ENCODE assay signal across 23 cellular contexts in genomic region chr12:32091696-32092095, GRCh38. TPM values are rescaled to one million over a fixed set of nuclear protein-coding genes. Genes with fewer than 3 reads are reported as not detected.
DNase-seq lines count a peak whose midpoint lies in the region; ATAC-seq and TF ChIP-seq lines count a peak whose summit lies in the region.
"Had no signal": no experiment of that assay in that cellular context is flagged by ENCODE, and none has a peak within 500 bp of the region (broad histone marks: within the 10 kb centered on the region; RNA-seq: fewer than 3 reads in every experiment).

No MANE protein-coding gene starts in this region.

- no peak overlapping the region for H3K27ac ChIP-seq in prostate gland
- H3K27ac ChIP-seq: PC-9, SJSA1 had no signal

- H3K4me1 Mint-ChIP-seq in activated CD8-positive, alpha-beta memory T cell treated with anti-CD3 and anti-CD28 coated beads, Interleukin-2, amount 10 ng/mL, durations not matched to agents 7 days and 5 days = no peaks in the 10 kb centered on the region
- H3K4me1 Mint-ChIP-seq: CD4-positive, CD25-positive, alpha-beta regulatory T cell had no signal

- no peaks in the 10 kb centered on the region for H3K27me3 Mint-ChIP-seq in activated CD8-positive, alpha-beta memory T cell treated with anti-CD3 and anti-CD28 coated beads, Interleukin-2, amount 10 ng/mL, durations not matched to agents 7 days and 5 days
- H3K27me3 Mint-ChIP-seq: CD4-positive, CD25-positive, alpha-beta regulatory T cell had no signal

- intact Hi-C loops in prostate gland (cut with DNase I) = no loop called here

- H3K4me3 ChIP-seq in prostate gland = no peak overlapping the region
- H3K4me3 ChIP-seq: PC-9, SJSA1 had no signal

- ATAC-seq in activated CD8-positive, alpha-beta memory T cell treated with anti-CD3 and anti-CD28 coated beads, Interleukin-2, amount 10 ng/mL, durations not matched to agents 7 days and 5 days = no peak
- no peak for ATAC-seq in HG03469 (IDR thresholded peaks at IDR 0.05; ENCODE audit: unreplicated experiment)
- ATAC-seq: HepG2 had no signal

- no peaks in the 10 kb centered on the region for H3K36me3 Mint-ChIP-seq in activated CD8-positive, alpha-beta memory T cell treated with anti-CD3 and anti-CD28 coated beads, Interleukin-2, amount 10 ng/mL, durations not matched to agents 7 days and 5 days
- H3K36me3 Mint-ChIP-seq: CD4-positive, CD25-positive, alpha-beta regulatory T cell had no signal

- no peak overlapping the region for H3K27ac Mint-ChIP-seq in activated CD8-positive, alpha-beta memory T cell treated with anti-CD3 and anti-CD28 coated beads, Interleukin-2, amount 10 ng/mL, durations not matched to agents 7 days and 5 days
- H3K27ac Mint-ChIP-seq: CD4-positive, CD25-positive, alpha-beta regulatory T cell had no signal

- no peak for TF ChIP-seq CTCF in prostate gland (IDR thresholded peaks at IDR 0.05)

- CTCF ChIA-PET in activated CD8-positive, alpha-beta memory T cell treated with anti-CD3 and anti-CD28 coated beads, Interleukin-2, amount 10 ng/mL, durations not matched to agents 7 days and 5 days (lab: Charles Lee) = no interaction called here

- no peaks in the 10 kb centered on the region for H3K36me3 ChIP-seq in prostate gland
- H3K36me3 ChIP-seq: SJSA1 had no signal

- no peaks in the 10 kb centered on the region for H3K4me1 ChIP-seq in prostate gland (replicated peaks)

- no peaks in the 10 kb centered on the region for H3K9me3 Mint-ChIP-seq in activated CD8-positive, alpha-beta memory T cell treated with anti-CD3 and anti-CD28 coated beads, Interleukin-2, amount 10 ng/mL, durations not matched to agents 7 days and 5 days (ENCODE audit: low read depth)

- peak; percentile 23 for DNase-seq in AG20443 (ENCODE audit: low spot score)
- DNase-seq in EH (ENCODE audit: low read depth) = peak; percentile 46
- peak; percentile 89 for DNase-seq in NCI-H69 (lab: John Stamatoyannopoulos, UW)
- DNase-seq in fibroblast of peridontal ligament (ENCODE audit: extremely low read depth) = peak; percentile 2
- DNase-seq in activated CD8-positive, alpha-beta memory T cell treated with anti-CD3 and anti-CD28 coated beads, Interleukin-2, amount 10 ng/mL, durations not matched to agents 7 days and 5 days = no peak
- no peak for DNase-seq in prostate gland (ENCODE audit: low spot score)
- DNase-seq: CD4-positive, CD25-positive, alpha-beta regulatory T cell; DMS153; DND-41; Karpas-422; MV-4-11; NCI-H1105; NCI-H1694 treated with DMSO at 0.1 percent for 48 hours; NCI-H2081; NCI-H2227 treated with DMSO at 0.1 percent for 48 hours; NCI-H526 treated with DMSO at 0.1 percent for 48 hours; NK-92 treated with Interleukin-12 subunit alpha and Interleukin-12 subunit beta, amount 100 ng/mL, for 24 hours; PC-9; Right ventricle myocardium superior; RPMI8226 had no signal

- 38% methylated on average over 1 of the region's 1 CpG for WGBS in prostate gland

- no peaks in the 10 kb centered on the region for H3K27me3 ChIP-seq in prostate gland (replicated peaks; ENCODE audit: insufficient read depth)
- H3K27me3 ChIP-seq: SJSA1 had no signal

- H3K4me3 Mint-ChIP-seq in activated CD8-positive, alpha-beta memory T cell treated with anti-CD3 and anti-CD28 coated beads, Interleukin-2, amount 10 ng/mL, durations not matched to agents 7 days and 5 days = no peak overlapping the region
- H3K4me3 Mint-ChIP-seq: CD4-positive, CD25-positive, alpha-beta regulatory T cell had no signal

- no peaks in the 10 kb centered on the region for H3K9me3 ChIP-seq in prostate gland
- H3K9me3 ChIP-seq: SJSA1 had no signal

- no peak for TF ChIP-seq POLR2A in prostate gland (IDR thresholded peaks at IDR 0.05)

RNA-seq across cellular contexts. Expression of gene BICD1, which starts 15.0 kb away (rescaled TPM):
- total RNA-seq in activated CD8-positive, alpha-beta memory T cell treated with anti-CD3 and anti-CD28 coated beads, Interleukin-2, amount 10 ng/mL, durations not matched to agents 7 days and 5 days = 10 to 100 TPM; 20.0 to 22.6 TPM
- total RNA-seq in prostate gland = 10 to 100 TPM in 1 of 2 donors, 1 to 10 TPM in 1; 8.6 to 26.2 TPM

Comparison
In these comparisons a context has a peak if more than half of its experiments do, and no peak if none do; other contexts are left out.
1. DNase-seq: peak in AG20443 (single experiment), EH (single experiment), NCI-H69 (single experiment) and fibroblast of peridontal ligament (single experiment); none in activated CD8-positive, alpha-beta memory T cell treated with anti-CD3 and anti-CD28 coated beads, Interleukin-2, amount 10 ng/mL, durations not matched to agents 7 days and 5 days (single experiment) and prostate gland (single experiment).